Comparison of ENCODE assay signal across 18 cellular contexts in genomic region chr3:42814914-42815507, GRCh38. TPM values are rescaled to one million over a fixed set of nuclear protein-coding genes. Genes with fewer than 3 reads are reported as not detected.
DNase-seq lines count a peak whose midpoint lies in the region; ATAC-seq and TF ChIP-seq lines count a peak whose summit lies in the region.
"Had no signal": no experiment of that assay in that cellular context is flagged by ENCODE, and none has a peak within 500 bp of the region (broad histone marks: within the 10 kb centered on the region; RNA-seq: fewer than 3 reads in every experiment).

No MANE protein-coding gene starts in this region.

- no peaks in the 10 kb centered on the region for H4K20me1 ChIP-seq in hepatocyte (ENCODE audit: insufficient read depth, poor library complexity, severe bottlenecking)

- H3K36me3 Mint-ChIP-seq in T-helper 2 cell treated with Interferon-gamma antibody and Interleukin-4, amounts not matched to agents 5 μg/mL and 100 μg/mL, for 36 hours (ENCODE audit: low read depth), result no peaks in the 10 kb centered on the region

- no peak overlapping the region for H3K4me3 Mint-ChIP-seq in T-helper 2 cell treated with Interferon-gamma antibody and Interleukin-4, amounts not matched to agents 5 μg/mL and 100 μg/mL, for 36 hours
- H3K4me3 Mint-ChIP-seq: activated CD4-positive, alpha-beta T cell treated with anti-CD3 and anti-CD28 coated beads for 36 hours; mesothelial cell of epicardium had no signal

- no peak for TF ChIP-seq POLR2A in heart left ventricle (IDR thresholded peaks at IDR 0.05)

- H2AFZ ChIP-seq in hepatocyte (no peak overlapping the region), mesenchymal stem cell (ENCODE audit: low read depth, low read length) (no peak overlapping the region)

- no peaks in the 10 kb centered on the region for H3K9me3 ChIP-seq in heart left ventricle
- no peaks in the 10 kb centered on the region for H3K9me3 ChIP-seq in right cardiac atrium (ENCODE audit: control insufficient read depth, low read length)
- H3K9me3 ChIP-seq in hepatocyte (ENCODE audit: low read depth), result no peaks in the 10 kb centered on the region
- H3K9me3 ChIP-seq in mesenchymal stem cell (ENCODE audit: control insufficient read depth, low read length), result no peaks in the 10 kb centered on the region
- H3K9me3 ChIP-seq: vagina had no signal

- H3K36me3 ChIP-seq in heart left ventricle (no peaks in the 10 kb centered on the region), hepatocyte (replicated peaks; ENCODE audit: insufficient read depth, low read depth) (no peaks in the 10 kb centered on the region), mesenchymal stem cell (ENCODE audit: control insufficient read depth in 1 of 2, insufficient read depth in 2 of 2, low read depth in 1 of 2, low read length in 2 of 2) (no peaks in the 10 kb centered on the region)
- H3K36me3 ChIP-seq: vagina had no signal

- TF ChIP-seq CTCF in heart left ventricle (IDR thresholded peaks at IDR 0.05), result no peak
- TF ChIP-seq CTCF in hepatocyte (IDR thresholded peaks at IDR 0.05; ENCODE audit: poor library complexity), result no peak

- no peaks in the 10 kb centered on the region for H3K27me3 ChIP-seq in heart left ventricle
- H3K27me3 ChIP-seq in right cardiac atrium (ENCODE audit: control insufficient read depth, insufficient read depth), result no peaks in the 10 kb centered on the region
- no peaks in the 10 kb centered on the region for H3K27me3 ChIP-seq in hepatocyte
- peaks cover 5 to 26% of the 10 kb centered on the region in 2 experiments for H3K27me3 ChIP-seq in mesenchymal stem cell (ENCODE audit: control insufficient read depth in 1 of 2, insufficient read depth in 1 of 2, low read length in 2 of 2)
- H3K27me3 ChIP-seq: foreskin keratinocyte, vagina had no signal

- no peak overlapping the region for H2BK5ac ChIP-seq in mesenchymal stem cell (ENCODE audit: low read depth, low read length, poor library complexity, severe bottlenecking)

- H3K18ac ChIP-seq in mesenchymal stem cell (ENCODE audit: low read depth in 1 of 2, low read length in 2 of 2), result no peak overlapping the region

- no peaks in the 10 kb centered on the region for H3K4me1 Mint-ChIP-seq in T-helper 2 cell treated with Interferon-gamma antibody and Interleukin-4, amounts not matched to agents 5 μg/mL and 100 μg/mL, for 36 hours (ENCODE audit: low read depth)
- H3K4me1 Mint-ChIP-seq: activated CD4-positive, alpha-beta T cell treated with anti-CD3 and anti-CD28 coated beads for 36 hours had no signal

- no peak overlapping the region for H2AK5ac ChIP-seq in mesenchymal stem cell (ENCODE audit: low read length, severe bottlenecking)

- peak; percentile 55 to 76 (median 72) for ATAC-seq in heart left ventricle
- ATAC-seq in right cardiac atrium, result no peak
- ATAC-seq: activated CD4-positive, alpha-beta T cell treated with anti-CD3 and anti-CD28 coated beads for 36 hours; foreskin keratinocyte had no signal

- H3K79me2 ChIP-seq in hepatocyte, result no peaks in the 10 kb centered on the region

- no peak overlapping the region for H3K4ac ChIP-seq in mesenchymal stem cell (ENCODE audit: low read depth in 1 of 2, low read length in 2 of 2)

- 8 to 22% (median 14%) methylated on average over 2 of the region's 2 CpGs for WGBS in heart left ventricle, 4 donors
- WGBS in right cardiac atrium, result 30% methylated on average over 2 of the region's 2 CpGs
- 44% methylated on average over 2 of the region's 2 CpGs for WGBS in hepatocyte (ENCODE audit: low lambda C conversion rate, missing lambda C conversion rate)
- WGBS in mesenchymal stem cell, result 35% methylated on average over 2 of the region's 2 CpGs

- peak overlapping the region in 3 of 12 donors; percentile 28 to 41 (median 33) for H3K27ac ChIP-seq in heart left ventricle
- H3K27ac ChIP-seq in right cardiac atrium (ENCODE audit: low read length), result no peak overlapping the region
- peak overlapping the region; percentile 50 for H3K27ac ChIP-seq in hepatocyte
- no peak overlapping the region for H3K27ac ChIP-seq in mesenchymal stem cell (ENCODE audit: low read length, poor library complexity, severe bottlenecking)
- H3K27ac ChIP-seq: foreskin keratinocyte, vagina had no signal

- no peaks in the 10 kb centered on the region for H3K9me2 ChIP-seq in hepatocyte (replicated peaks; ENCODE audit: insufficient read depth)

- no peak overlapping the region for H2BK120ac ChIP-seq in mesenchymal stem cell (ENCODE audit: low read depth, low read length)

- H3K27ac Mint-ChIP-seq in T-helper 2 cell treated with Interferon-gamma antibody and Interleukin-4, amounts not matched to agents 5 μg/mL and 100 μg/mL, for 36 hours, result no peak overlapping the region
- H3K27ac Mint-ChIP-seq: activated CD4-positive, alpha-beta T cell treated with anti-CD3 and anti-CD28 coated beads for 36 hours; mesothelial cell of epicardium had no signal

- H3K23ac ChIP-seq in mesenchymal stem cell (ENCODE audit: low read length in 2 of 2), result no peak overlapping the region

- H3K4me3 ChIP-seq in heart left ventricle (no peak overlapping the region), right cardiac atrium (ENCODE audit: low read length) (no peak overlapping the region), hepatocyte (no peak overlapping the region), mesenchymal stem cell (ENCODE audit: insufficient read depth in 1 of 2, low read depth in 1 of 2, low read length in 2 of 2) (no peak overlapping the region)
- H3K4me3 ChIP-seq: vagina had no signal

- peaks cover 0 to 17% (median 7%) of the 10 kb centered on the region in 12 donors for H3K4me1 ChIP-seq in heart left ventricle
- peaks cover 2% of the 10 kb centered on the region for H3K4me1 ChIP-seq in right cardiac atrium (ENCODE audit: control insufficient read depth, insufficient read depth, low read length)
- peaks cover 25% of the 10 kb centered on the region for H3K4me1 ChIP-seq in hepatocyte (ENCODE audit: insufficient read depth)
- peaks cover 2% of the 10 kb centered on the region for H3K4me1 ChIP-seq in mesenchymal stem cell (ENCODE audit: control insufficient read depth, insufficient read depth, low read depth, low read length)

- intact Hi-C loops in heart left ventricle (cut with DNase I) (no loop called here), right cardiac atrium (cut with DNase I) (no loop called here)

- H4K91ac ChIP-seq in mesenchymal stem cell (ENCODE audit: low read length), result no peak overlapping the region

- no peaks in the 10 kb centered on the region for H3K79me1 ChIP-seq in mesenchymal stem cell (replicated peaks; ENCODE audit: low read length, poor library complexity, severe bottlenecking)

- no peak overlapping the region for H3K9ac ChIP-seq in mesenchymal stem cell (ENCODE audit: low read length)

- H4K8ac ChIP-seq in mesenchymal stem cell (ENCODE audit: low read length), result no peak overlapping the region

- H3K14ac ChIP-seq in mesenchymal stem cell (ENCODE audit: low read length in 2 of 2), result no peak overlapping the region

- H3K9me3 Mint-ChIP-seq in T-helper 2 cell treated with Interferon-gamma antibody and Interleukin-4, amounts not matched to agents 5 μg/mL and 100 μg/mL, for 36 hours, result no peaks in the 10 kb centered on the region
- H3K9me3 Mint-ChIP-seq: mesothelial cell of epicardium had no signal

- H2BK15ac ChIP-seq in mesenchymal stem cell (ENCODE audit: low read depth, poor library complexity, severe bottlenecking), result no peak overlapping the region

- H2BK12ac ChIP-seq in mesenchymal stem cell (ENCODE audit: low read length in 2 of 2), result no peak overlapping the region

- H3K27me3 Mint-ChIP-seq in T-helper 2 cell treated with Interferon-gamma antibody and Interleukin-4, amounts not matched to agents 5 μg/mL and 100 μg/mL, for 36 hours (ENCODE audit: low read depth), result peaks cover 19% of the 10 kb centered on the region

- H3K4me2 ChIP-seq in hepatocyte (no peak overlapping the region), mesenchymal stem cell (ENCODE audit: low read length, poor library complexity, severe bottlenecking) (no peak overlapping the region)

- DNase-seq in heart left ventricle, result no peak
- no peak for DNase-seq in right cardiac atrium
- DNase-seq in SK-N-DZ (ENCODE audit: low spot score), result peak; percentile 44
- peak; percentile 27 for DNase-seq in hepatocyte (ENCODE audit: low spot score)
- no peak for DNase-seq in stimulated activated CD4-positive, alpha-beta T cell treated with anti-CD3 and anti-CD28 coated beads, Interleukin-2, amount 100 ng/mL, for 24 hours
- no peak for DNase-seq in T-helper 2 cell treated with Interferon-gamma antibody and Interleukin-4, amounts not matched to agents 5 μg/mL and 100 μg/mL, for 36 hours (ENCODE audit: low spot score)
- no peak for DNase-seq in mesenchymal stem cell
- no peak for DNase-seq in COR-L47 (lab: John Stamatoyannopoulos, UW)
- DNase-seq: activated CD4-positive, alpha-beta T cell treated with anti-CD3 and anti-CD28 coated beads for 36 hours; activated CD8-positive, alpha-beta memory T cell treated with anti-CD3 and anti-CD28 coated beads, Interleukin-2, amount 50 U/mL, for 48 hours; activated naive CD4-positive, alpha-beta T cell treated with anti-CD3 and anti-CD28 coated beads, Interleukin-2, amount 50 U/mL, for 16 hours; effector CD8-positive, alpha-beta T cell; foreskin keratinocyte; occipital lobe; stimulated activated naive CD4-positive, alpha-beta T cell treated with Interleukin-2 at 50 U/mL for 16 hours; T-helper 2 cell had no signal

RNA-seq across cellular contexts. Expression of gene ACKR2, which starts 5.8 kb away (rescaled TPM):
- total RNA-seq in heart left ventricle, result 1 to 10 TPM in 4 of 9 donors, under 1 TPM in 5; 0.42 to 3.1 (median 0.67) TPM
- polyA plus RNA-seq in heart left ventricle, result under 1 TPM; 0.22 to 0.57 TPM
- total RNA-seq in right cardiac atrium, result 1 to 10 TPM; 1.4 to 2.4 (median 1.8) TPM
- 1.2 TPM for polyA plus RNA-seq in right cardiac atrium
- not detected in 2 replicates for polyA plus RNA-seq in SK-N-DZ (2014; cell fraction: cytosol; rRNA removed)
- polyA plus RNA-seq in SK-N-DZ (2014; cell fraction: nucleus; rRNA removed), result not detected in 2 replicates
- total RNA-seq in hepatocyte, result 1.9 and 3.9 TPM in 2 replicates
- polyA plus RNA-seq in hepatocyte, result 1.7 and 2.3 TPM in 2 replicates
- 0.03 TPM for polyA plus RNA-seq in mesenchymal stem cell (2013, experiment 1 of 2)
- polyA plus RNA-seq in mesenchymal stem cell (2013, experiment 2 of 2), result 0.04 TPM

RNA-seq across cellular contexts. Expression of gene HIGD1A, which starts 10.7 kb away (rescaled TPM):
- total RNA-seq in heart left ventricle (100 to 1,000 TPM; 170 to 353 (median 313) TPM), right cardiac atrium (100 to 1,000 TPM; 179 to 274 (median 239) TPM), hepatocyte (252 and 266 TPM in 2 replicates)
- polyA plus RNA-seq in heart left ventricle (100 to 1,000 TPM; 291 to 497 TPM), right cardiac atrium (348 TPM), hepatocyte (212 and 218 TPM in 2 replicates)
- 140 and 157 TPM in 2 replicates for polyA plus RNA-seq in SK-N-DZ (2014; cell fraction: cytosol; rRNA removed)
- polyA plus RNA-seq in SK-N-DZ (2014; cell fraction: nucleus; rRNA removed), result 59.7 and 92.3 TPM in 2 replicates
- 127 TPM for polyA plus RNA-seq in mesenchymal stem cell (2013, experiment 1 of 2)
- polyA plus RNA-seq in mesenchymal stem cell (2013, experiment 2 of 2), result 138 TPM

RNA-seq across cellular contexts. Expression of gene CCDC13, which starts 42.0 kb away (rescaled TPM):
- 1 to 10 TPM in 1 of 9 donors, under 1 TPM in 7, not detected in 1; 0.44 to 1.4 (median 0.83) TPM for total RNA-seq in heart left ventricle
- polyA plus RNA-seq in heart left ventricle, result 1 to 10 TPM in 1 of 2 donors, under 1 TPM in 1; 0.53 to 1.1 TPM
- 1 to 10 TPM in 1 of 4 donors, under 1 TPM in 2, not detected in 1; 0.26 to 1.8 (median 0.96) TPM for total RNA-seq in right cardiac atrium
- 0.84 TPM for polyA plus RNA-seq in right cardiac atrium
- 0.65 and 0.70 TPM in 2 replicates for polyA plus RNA-seq in SK-N-DZ (2014; cell fraction: cytosol; rRNA removed)
- 2.4 TPM in 1 of 2 replicates, not detected in the other for polyA plus RNA-seq in SK-N-DZ (2014; cell fraction: nucleus; rRNA removed)
- total RNA-seq in hepatocyte, result 0.63 TPM in 1 of 2 replicates, not detected in the other
- polyA plus RNA-seq in hepatocyte, result 2.1 TPM in 1 of 2 replicates, not detected in the other
- polyA plus RNA-seq in mesenchymal stem cell (2013, experiment 1 of 2), result 0.73 TPM
- 0.51 TPM for polyA plus RNA-seq in mesenchymal stem cell (2013, experiment 2 of 2)

Comparison
In these comparisons a context has a peak if more than half of its experiments do, and no peak if none do; other contexts are left out.
1. ATAC-seq: peak in heart left ventricle (4 of 4); none in right cardiac atrium (0 of 2).
2. DNase-seq: peak in SK-N-DZ (single experiment) and hepatocyte (single experiment); none in heart left ventricle (0 of 5), right cardiac atrium (0 of 3), stimulated activated CD4-positive, alpha-beta T cell treated with anti-CD3 and anti-CD28 coated beads, Interleukin-2, amount 100 ng/mL, for 24 hours (0 of 2), T-helper 2 cell treated with Interferon-gamma antibody and Interleukin-4, amounts not matched to agents 5 μg/mL and 100 μg/mL, for 36 hours (single experiment), mesenchymal stem cell (single experiment) and COR-L47 (single experiment).